ENCODE assay signal across 1 cellular context in genomic region chr14:68728342-68729106, GRCh38.
A peak's percentile ranks its signal among the peaks of the same experiment; 100 is the strongest.
TF ChIP-seq lines count a peak whose summit lies in the region.

No MANE protein-coding gene starts in this region.

TF ChIP-seq in HepG2, 621 proteins besides CTCF, POLR2A, EP300 and RAD21 (continued from another document and continues in another):
- no peak for TF ChIP-seq PRDM15 (CRISPR knock-in tag; IDR thresholded peaks at IDR 0.05)
- peak; percentile 80 for TF ChIP-seq RERE (CRISPR knock-in tag; IDR thresholded peaks at IDR 0.05; ENCODE audit: low read depth)
- TF ChIP-seq HOXD1 (CRISPR knock-in tag; IDR thresholded peaks at IDR 0.05) = no peak
- TF ChIP-seq ZFP90 (CRISPR knock-in tag; IDR thresholded peaks at IDR 0.05; ENCODE audit: borderline replicate concordance) = no peak
- TF ChIP-seq ZNF879 (CRISPR knock-in tag; IDR thresholded peaks at IDR 0.05) = no peak
- no peak for TF ChIP-seq SMARCE1 (IDR thresholded peaks at IDR 0.05; ENCODE audit: borderline replicate concordance)
- TF ChIP-seq ZBTB39 (CRISPR knock-in tag; IDR thresholded peaks at IDR 0.05) = no peak
- no peak for TF ChIP-seq SATB2 (CRISPR knock-in tag; IDR thresholded peaks at IDR 0.05)
- TF ChIP-seq ZNF550 (CRISPR knock-in tag; IDR thresholded peaks at IDR 0.05; ENCODE audit: borderline replicate concordance) = no peak
- no peak; the same call in 1 of the 2 replicates for TF ChIP-seq NFIC (IDR thresholded peaks at IDR 0.05; ENCODE audit: low read length)
- no peak for TF ChIP-seq ZNF383 (CRISPR knock-in tag; IDR thresholded peaks at IDR 0.05; ENCODE audit: borderline replicate concordance)
- TF ChIP-seq POGZ (CRISPR knock-in tag; IDR thresholded peaks at IDR 0.05) = 0 out of 2 replicates have a peak, but pooled peaks have one; percentile 42
- TF ChIP-seq ARNTL (CRISPR knock-in tag; IDR thresholded peaks at IDR 0.05) = no peak
- TF ChIP-seq ZFP91 (CRISPR knock-in tag; IDR thresholded peaks at IDR 0.05; ENCODE audit: borderline replicate concordance) = no peak
- no peak for TF ChIP-seq SRSF4 (IDR thresholded peaks at IDR 0.05; ENCODE audit: low read depth, low read length, poor library complexity, severe bottlenecking)
- no peak for TF ChIP-seq MAFG (CRISPR knock-in tag; IDR thresholded peaks at IDR 0.05)
- TF ChIP-seq MEIS2 (CRISPR knock-in tag; IDR thresholded peaks at IDR 0.05) = peak; percentile 72; the same call in 1 of the 2 replicates
- TF ChIP-seq ZFAT (CRISPR knock-in tag; conservative IDR thresholded peaks at IDR 0.05) = no peak
- TF ChIP-seq ZNF224 (CRISPR knock-in tag; IDR thresholded peaks at IDR 0.05) = no peak
- no peak for TF ChIP-seq MAZ (IDR thresholded peaks at IDR 0.05; ENCODE audit: borderline replicate concordance, low read depth, low read length)
- no peak for TF ChIP-seq MAZ (CRISPR knock-in tag; IDR thresholded peaks at IDR 0.05; ENCODE audit: low read depth)
- TF ChIP-seq ATF1 (CRISPR knock-in tag; IDR thresholded peaks at IDR 0.05) = no peak
- peak; percentile 63; the same call in 1 of the 2 replicates for TF ChIP-seq AHDC1 (CRISPR knock-in tag; IDR thresholded peaks at IDR 0.05; ENCODE audit: borderline replicate concordance)
- TF ChIP-seq CREB3 (CRISPR knock-in tag; IDR thresholded peaks at IDR 0.05) = no peak
- no peak for TF ChIP-seq ZNF264 (CRISPR knock-in tag; IDR thresholded peaks at IDR 0.05)
- no peak for TF ChIP-seq ZXDC (CRISPR knock-in tag; IDR thresholded peaks at IDR 0.05)
- TF ChIP-seq ISX (CRISPR knock-in tag; conservative IDR thresholded peaks at IDR 0.05) = no peak
